ENCODE assay signal across 8 cellular contexts in the genomic region with DNA sequence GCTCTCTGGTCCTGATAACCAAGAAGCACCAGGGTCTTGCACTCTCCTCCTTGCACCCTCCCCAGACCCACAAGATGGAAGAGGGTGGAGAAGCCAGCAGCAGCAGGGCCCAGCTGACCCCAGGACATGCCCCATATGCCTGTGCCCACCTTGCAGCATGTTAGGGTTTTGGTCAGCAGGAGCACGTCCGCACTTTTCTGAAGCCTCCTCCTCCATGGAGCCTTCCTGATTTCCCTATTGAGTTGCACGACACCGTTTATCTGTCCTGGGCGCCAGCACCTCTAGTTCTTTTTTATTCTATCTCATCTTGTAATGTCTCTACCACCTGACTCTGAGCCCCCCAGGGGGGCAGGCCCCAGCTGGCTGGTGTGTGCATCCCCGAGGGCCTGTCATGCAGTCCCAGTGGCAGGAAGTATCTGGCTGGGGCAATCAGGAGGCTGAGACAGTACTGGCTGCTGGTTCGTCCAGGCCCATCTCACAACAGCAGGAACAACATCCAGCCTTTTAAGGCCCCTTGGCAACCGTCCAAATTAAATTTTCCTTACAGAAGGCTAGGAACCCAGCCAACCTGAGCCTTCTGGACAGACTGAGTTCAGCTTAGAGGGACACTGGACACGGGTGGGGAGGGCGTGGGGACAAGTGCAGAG. TPM values are rescaled to one million over a fixed set of nuclear protein-coding genes. Genes with fewer than 3 reads are reported as not detected.
DNase-seq lines count a peak whose midpoint lies in the region; ATAC-seq and TF ChIP-seq lines count a peak whose summit lies in the region.
"Had no signal": no experiment of that assay in that cellular context is flagged by ENCODE, and none has a peak within 500 bp of the region (broad histone marks: within the 10 kb centered on the region; RNA-seq: fewer than 3 reads in every experiment).

No MANE protein-coding gene starts in this region.

- ATAC-seq in left lung (peak; percentile 10), upper lobe of right lung (no peak), GM18870 (IDR thresholded peaks at IDR 0.05; ENCODE audit: unreplicated experiment) (no peak), HG03280 (IDR thresholded peaks at IDR 0.05; ENCODE audit: unreplicated experiment) (no peak)
- ATAC-seq: effector memory CD8-positive, alpha-beta T cell had no signal

- in situ Hi-C loops in astrocyte of the spinal cord (cut with HindIII; ENCODE audit: low sequenced_read_pairs) = no loop called here

- peak; percentile 79 for DNase-seq in NCI-H1694 (lab: John Stamatoyannopoulos, UW)
- DNase-seq in astrocyte of the spinal cord (ENCODE audit: low read depth, low spot score) = peak; percentile 81
- DNase-seq in left lung = no peak
- no peak for DNase-seq in upper lobe of right lung
- no peak for DNase-seq in CD4-positive, alpha-beta memory T cell
- DNase-seq: effector memory CD8-positive, alpha-beta T cell had no signal

- no peak overlapping the region for H3K27ac Mint-ChIP-seq in CD4-positive, alpha-beta memory T cell
- H3K27ac Mint-ChIP-seq: effector memory CD8-positive, alpha-beta T cell had no signal

- H3K36me3 ChIP-seq in left lung (no peaks in the 10 kb centered on the region), upper lobe of right lung (no peaks in the 10 kb centered on the region)
- no peaks in the 10 kb centered on the region for H3K36me3 ChIP-seq in CD4-positive, alpha-beta memory T cell (ENCODE audit: insufficient read depth, low read length)

- peaks cover 5 to 17% (median 10%) of the 10 kb centered on the region in 4 donors for H3K4me1 Mint-ChIP-seq in CD4-positive, alpha-beta memory T cell

- peak overlapping the region in 1 of 2 donors; percentile 13 for H3K27ac ChIP-seq in left lung
- H3K27ac ChIP-seq in upper lobe of right lung = peak overlapping the region; percentile 17
- no peak overlapping the region for H3K27ac ChIP-seq in CD4-positive, alpha-beta memory T cell (ENCODE audit: low read depth, low read length)

- POLR2A ChIA-PET in CD4-positive, alpha-beta memory T cell (lab: Charles Lee; ENCODE audit: partially characterized antibody) = no interaction called here

- H3K27me3 ChIP-seq in left lung (no peaks in the 10 kb centered on the region), upper lobe of right lung (no peaks in the 10 kb centered on the region)
- H3K27me3 ChIP-seq in CD4-positive, alpha-beta memory T cell (ENCODE audit: insufficient read depth, low read length) = no peaks in the 10 kb centered on the region

- H3K27me3 Mint-ChIP-seq in CD4-positive, alpha-beta memory T cell = no peaks in the 10 kb centered on the region
- H3K27me3 Mint-ChIP-seq: effector memory CD8-positive, alpha-beta T cell had no signal

- no peaks in the 10 kb centered on the region for H3K9me3 Mint-ChIP-seq in CD4-positive, alpha-beta memory T cell
- H3K9me3 Mint-ChIP-seq: effector memory CD8-positive, alpha-beta T cell had no signal

- H3K4me1 ChIP-seq in left lung (peaks cover 11 to 45% of the 10 kb centered on the region in 2 donors), upper lobe of right lung (peaks cover 39% of the 10 kb centered on the region)
- no peaks in the 10 kb centered on the region for H3K4me1 ChIP-seq in CD4-positive, alpha-beta memory T cell (ENCODE audit: insufficient read depth, low read length)

- no peaks in the 10 kb centered on the region for H3K36me3 Mint-ChIP-seq in CD4-positive, alpha-beta memory T cell

- H3K9me3 ChIP-seq in left lung (no peaks in the 10 kb centered on the region), upper lobe of right lung (no peaks in the 10 kb centered on the region)
- no peaks in the 10 kb centered on the region for H3K9me3 ChIP-seq in CD4-positive, alpha-beta memory T cell (ENCODE audit: control insufficient read depth in 1 of 2, low read length in 2 of 2)

- TF ChIP-seq CTCF in astrocyte of the spinal cord (IDR thresholded peaks at IDR 0.05; ENCODE audit: low read depth, low read length) = no peak
- no peak for TF ChIP-seq CTCF in left lung (IDR thresholded peaks at IDR 0.05)
- TF ChIP-seq CTCF in upper lobe of right lung (IDR thresholded peaks at IDR 0.05) = no peak

- H3K4me3 ChIP-seq in astrocyte of the spinal cord (ENCODE audit: low read depth, low read length) = no peak overlapping the region
- no peak overlapping the region for H3K4me3 ChIP-seq in left lung
- H3K4me3 ChIP-seq in upper lobe of right lung = no peak overlapping the region
- no peak overlapping the region for H3K4me3 ChIP-seq in CD4-positive, alpha-beta memory T cell (ENCODE audit: low read length in 2 of 2)

- intact Hi-C loops in left lung (cut with DNase I) = loop anchor here in 1 of 2 donors (10.0 kb wide), 1 partner anchor 60 kb away; no protein-coding TSS in a partner anchor
- intact Hi-C loops in upper lobe of right lung (cut with DNase I) = no loop called here
- intact Hi-C loops in CD4-positive, alpha-beta memory T cell (cut with micrococcal nuclease) = no loop called here

- H3K4me3 Mint-ChIP-seq in CD4-positive, alpha-beta memory T cell = no peak overlapping the region
- H3K4me3 Mint-ChIP-seq: effector memory CD8-positive, alpha-beta T cell had no signal

- CTCF ChIA-PET in CD4-positive, alpha-beta memory T cell (lab: Charles Lee; ENCODE audit: partially characterized antibody) = no interaction called here

RNA-seq across cellular contexts. Expression of a gene that starts 39.6 kb away (rescaled TPM):
- total RNA-seq in left lung = 10 to 100 TPM; 16.4 to 19.0 TPM
- 22.6 TPM for total RNA-seq in upper lobe of right lung
- 10 to 100 TPM; 14.1 to 14.4 TPM for total RNA-seq in CD4-positive, alpha-beta memory T cell
- polyA plus RNA-seq in CD4-positive, alpha-beta memory T cell = 1 to 10 TPM in 1 of 2 donors, under 1 TPM in 1; 0.36 to 1.8 TPM

Comparison
In these comparisons a context has a peak if more than half of its experiments do, and no peak if none do; other contexts are left out.
1. DNase-seq: peak in NCI-H1694 (single experiment) and astrocyte of the spinal cord (single experiment); none in left lung (0 of 2), upper lobe of right lung (single experiment) and CD4-positive, alpha-beta memory T cell (0 of 5).